Comparison of ENCODE assay signal across 17 cellular contexts in genomic region chr2:105425936-105426625, GRCh38. TPM values are rescaled to one million over a fixed set of nuclear protein-coding genes. Genes with fewer than 3 reads are reported as not detected.
A peak's percentile ranks its signal among the peaks of the same experiment; 100 is the strongest.
DNase-seq lines count a peak whose midpoint lies in the region; ATAC-seq and TF ChIP-seq lines count a peak whose summit lies in the region.
"Had no signal": no experiment of that assay in that cellular context is flagged by ENCODE, and none has a peak within 500 bp of the region (broad histone marks: within the 10 kb centered on the region; RNA-seq: fewer than 3 reads in every experiment).

No MANE protein-coding gene starts in this region.

- no peaks in the 10 kb centered on the region for H3K36me3 ChIP-seq in CD8-positive, alpha-beta memory T cell (ENCODE audit: insufficient read depth, low read length)
- H3K36me3 ChIP-seq in H7 (replicated peaks; ENCODE audit: control insufficient read depth, insufficient read depth, low read length), result no peaks in the 10 kb centered on the region
- H3K36me3 ChIP-seq: left lung, SJCRH30 had no signal

- H3K27me3 Mint-ChIP-seq in CD8-positive, alpha-beta memory T cell, result peaks cover 25 to 29% of the 10 kb centered on the region in 2 donors
- H3K27me3 Mint-ChIP-seq in T-helper 17 cell (peaks cover 43% of the 10 kb centered on the region), mesothelial cell of epicardium (ENCODE audit: low read depth) (no peaks in the 10 kb centered on the region)
- peaks cover 32% of the 10 kb centered on the region for H3K27me3 Mint-ChIP-seq in central memory CD8-positive, alpha-beta T cell
- no peaks in the 10 kb centered on the region for H3K27me3 Mint-ChIP-seq in activated naive CD4-positive, alpha-beta T cell treated with anti-CD3 and anti-CD28 coated beads for 36 hours (ENCODE audit: low read depth)

- no peak overlapping the region for H3K27ac ChIP-seq in CD8-positive, alpha-beta memory T cell (ENCODE audit: low read depth, low read length)
- H3K27ac ChIP-seq: left lung, SJCRH30 had no signal

- H3K4me3 ChIP-seq in CD8-positive, alpha-beta memory T cell (ENCODE audit: low read length), result peak overlapping the region; percentile 27
- no peak overlapping the region for H3K4me3 ChIP-seq in H7 (ENCODE audit: insufficient read depth, low read depth, low read length)
- H3K4me3 ChIP-seq: left lung, SJCRH30 had no signal

- CTCF ChIA-PET in CD8-positive, alpha-beta memory T cell (lab: Charles Lee), result no interaction called here
- CTCF ChIA-PET in activated naive CD4-positive, alpha-beta T cell treated with anti-CD3 and anti-CD28 coated beads for 36 hours (lab: Charles Lee), result no interaction called here

- intact Hi-C loops in activated naive CD4-positive, alpha-beta T cell treated with anti-CD3 and anti-CD28 coated beads for 36 hours (cut with micrococcal nuclease), result no loop called here

- peaks cover 21% of the 10 kb centered on the region for H3K4me1 ChIP-seq in CD8-positive, alpha-beta memory T cell (ENCODE audit: insufficient read depth, low read length)
- H3K4me1 ChIP-seq: left lung had no signal

- H3K4me3 Mint-ChIP-seq in CD8-positive, alpha-beta memory T cell, result peak overlapping the region in 6 of 7 donors; percentile 38 to 77 (median 68)
- peak overlapping the region; percentile 49 for H3K4me3 Mint-ChIP-seq in T-helper 17 cell
- peak overlapping the region; percentile 55 for H3K4me3 Mint-ChIP-seq in central memory CD8-positive, alpha-beta T cell
- no peak overlapping the region for H3K4me3 Mint-ChIP-seq in mesothelial cell of epicardium
- H3K4me3 Mint-ChIP-seq in activated naive CD4-positive, alpha-beta T cell treated with anti-CD3 and anti-CD28 coated beads for 36 hours, result no peak overlapping the region
- H3K4me3 Mint-ChIP-seq: HFFc6 had no signal

- H3K27ac Mint-ChIP-seq in CD8-positive, alpha-beta memory T cell, result peak overlapping the region in 4 of 8 donors; percentile 23 to 90 (median 53)
- H3K27ac Mint-ChIP-seq in T-helper 17 cell (no peak overlapping the region), mesothelial cell of epicardium (peak overlapping the region; percentile 87)
- H3K27ac Mint-ChIP-seq in central memory CD8-positive, alpha-beta T cell (ENCODE audit: low read depth), result peak overlapping the region; percentile 17
- H3K27ac Mint-ChIP-seq in activated naive CD4-positive, alpha-beta T cell treated with anti-CD3 and anti-CD28 coated beads for 36 hours, result no peak overlapping the region
- H3K27ac Mint-ChIP-seq: HFFc6 had no signal

- no peaks in the 10 kb centered on the region for H3K36me3 Mint-ChIP-seq in CD8-positive, alpha-beta memory T cell
- peaks cover 2% of the 10 kb centered on the region for H3K36me3 Mint-ChIP-seq in T-helper 17 cell (ENCODE audit: low read depth)
- peaks cover 2% of the 10 kb centered on the region for H3K36me3 Mint-ChIP-seq in central memory CD8-positive, alpha-beta T cell (ENCODE audit: insufficient read depth)
- H3K36me3 Mint-ChIP-seq in mesothelial cell of epicardium, result no peaks in the 10 kb centered on the region
- no peaks in the 10 kb centered on the region for H3K36me3 Mint-ChIP-seq in activated naive CD4-positive, alpha-beta T cell treated with anti-CD3 and anti-CD28 coated beads for 36 hours (ENCODE audit: low read depth)

- no peak for DNase-seq in CD8-positive, alpha-beta memory T cell
- DNase-seq in T-helper 17 cell, result no peak
- DNase-seq in central memory CD8-positive, alpha-beta T cell (ENCODE audit: low spot score in 2 of 2), result no peak
- DNase-seq in mesothelial cell of epicardium (ENCODE audit: low spot score in 2 of 2, unreplicated experiment in 2 of 2), result no peak
- DNase-seq in ecto neural progenitor cell (ENCODE audit: low spot score), result no peak
- no peak for DNase-seq in H7
- DNase-seq in activated naive CD4-positive, alpha-beta T cell treated with anti-CD3 and anti-CD28 coated beads for 36 hours, result no peak
- DNase-seq: activated CD4-positive, alpha-beta T cell treated with anti-CD3 and anti-CD28 coated beads, Interleukin-2, amount 50 U/mL, for 1 hour; Calu3; HFFc6; left lung; NCI-H2029 treated with DMSO at 0.1 percent for 48 hours; NCI-H510A; SJCRH30; stimulated activated CD4-positive, alpha-beta T cell treated with anti-CD3 and anti-CD28 coated beads, Interleukin-4, amount 100 ng/mL, for 1 hour; T1000 had no signal

- no peaks in the 10 kb centered on the region for H3K27me3 ChIP-seq in CD8-positive, alpha-beta memory T cell (ENCODE audit: insufficient read depth, low read length, poor library complexity, severe bottlenecking)
- H3K27me3 ChIP-seq in H7 (ENCODE audit: control insufficient read depth, insufficient read depth, low read length), result no peaks in the 10 kb centered on the region
- H3K27me3 ChIP-seq: SJCRH30 had no signal

- POLR2A ChIA-PET in CD8-positive, alpha-beta memory T cell (lab: Charles Lee), result no interaction called here

- H3K9me3 ChIP-seq in CD8-positive, alpha-beta memory T cell (ENCODE audit: low read length), result no peaks in the 10 kb centered on the region
- no peaks in the 10 kb centered on the region for H3K9me3 ChIP-seq in T-helper 17 cell (ENCODE audit: control insufficient read depth, low read length, poor library complexity, severe bottlenecking)
- H3K9me3 ChIP-seq: left lung, SJCRH30 had no signal

- H3K9me3 Mint-ChIP-seq in CD8-positive, alpha-beta memory T cell, result peaks cover 0 to 4% (median 3%) of the 10 kb centered on the region in 5 donors
- peaks cover 1% of the 10 kb centered on the region for H3K9me3 Mint-ChIP-seq in central memory CD8-positive, alpha-beta T cell
- H3K9me3 Mint-ChIP-seq in mesothelial cell of epicardium, result peaks cover 11% of the 10 kb centered on the region
- peaks cover 3% of the 10 kb centered on the region for H3K9me3 Mint-ChIP-seq in activated naive CD4-positive, alpha-beta T cell treated with anti-CD3 and anti-CD28 coated beads for 36 hours

- ATAC-seq in T-helper 17 cell (peak; percentile 14), GM18511 (IDR thresholded peaks at IDR 0.05; ENCODE audit: unreplicated experiment) (no peak)
- ATAC-seq in central memory CD8-positive, alpha-beta T cell (replicated peaks; ENCODE audit: extremely low read depth, poor library complexity, severe bottlenecking), result peak; percentile 26
- ATAC-seq: left lung had no signal

- TF ChIP-seq CTCF in mesothelial cell of epicardium (IDR thresholded peaks at IDR 0.05; ENCODE audit: unreplicated experiment), result no peak

- H3K4me1 Mint-ChIP-seq in CD8-positive, alpha-beta memory T cell, result peaks cover 19 to 25% (median 19%) of the 10 kb centered on the region in 3 donors
- peaks cover 16% of the 10 kb centered on the region for H3K4me1 Mint-ChIP-seq in T-helper 17 cell
- peaks cover 19% of the 10 kb centered on the region for H3K4me1 Mint-ChIP-seq in central memory CD8-positive, alpha-beta T cell
- peaks cover 39% of the 10 kb centered on the region for H3K4me1 Mint-ChIP-seq in mesothelial cell of epicardium
- H3K4me1 Mint-ChIP-seq in activated naive CD4-positive, alpha-beta T cell treated with anti-CD3 and anti-CD28 coated beads for 36 hours (ENCODE audit: low read depth), result peaks cover 21% of the 10 kb centered on the region

RNA-seq across cellular contexts. Expression of gene FHL2, which starts 27.2 kb away (rescaled TPM):
- 1 to 10 TPM; 3.3 to 3.5 TPM for total RNA-seq in CD8-positive, alpha-beta memory T cell
- polyA plus RNA-seq in CD8-positive, alpha-beta memory T cell, result 0.69 TPM
- 1 to 10 TPM in 1 of 2 donors, under 1 TPM in 1; 0.65 to 8.9 TPM for total RNA-seq in T-helper 17 cell
- 32.3 to 37.9 TPM (median 36.4 TPM) in 3 replicates for total RNA-seq in mesothelial cell of epicardium
- 20.0 and 20.4 TPM in 2 replicates for total RNA-seq in H7 (2014; rRNA removed; shearing (Covaris generic))
- 1 to 10 TPM; 1.6 to 1.8 TPM for total RNA-seq in activated naive CD4-positive, alpha-beta T cell treated with anti-CD3 and anti-CD28 coated beads for 36 hours

Comparison
In these comparisons a context has a peak if more than half of its experiments do, and no peak if none do; other contexts are left out.
1. H3K27ac Mint-ChIP-seq: peak in central memory CD8-positive, alpha-beta T cell (single experiment) and mesothelial cell of epicardium (single experiment); none in T-helper 17 cell (single experiment) and activated naive CD4-positive, alpha-beta T cell treated with anti-CD3 and anti-CD28 coated beads for 36 hours (single experiment).
2. H3K4me3 Mint-ChIP-seq: peak in CD8-positive, alpha-beta memory T cell (6 of 7), T-helper 17 cell (single experiment) and central memory CD8-positive, alpha-beta T cell (single experiment); none in mesothelial cell of epicardium (single experiment) and activated naive CD4-positive, alpha-beta T cell treated with anti-CD3 and anti-CD28 coated beads for 36 hours (single experiment).